22 cellular contexts compared by ENCODE assay signal in genomic region chr17:9218911-9219310, GRCh38.
"Had no signal": no experiment of that assay in that cellular context is flagged by ENCODE, and none has a peak within 500 bp of the region (broad histone marks: within the 10 kb centered on the region; RNA-seq: fewer than 3 reads in every experiment).

No MANE protein-coding gene starts in this region.

- DNase-seq: activated CD4-positive, alpha-beta T cell treated with anti-CD3 and anti-CD28 coated beads for 36 hours; activated CD4-positive, CD25-positive, alpha-beta regulatory T cell; activated CD8-positive, alpha-beta memory T cell treated with anti-CD3 and anti-CD28 coated beads for 24 hours; activated effector memory CD4-positive, alpha-beta T cell treated with Interleukin-2 at 50 U/mL for 16 hours; activated naive CD4-positive, alpha-beta T cell treated with Interleukin-2 at 50 U/mL for 16 hours; anterior cingulate cortex; cerebellar nuclear complex; colonic mucosa; effector CD8-positive, alpha-beta T cell; foreskin keratinocyte; midbrain; naive thymus-derived CD4-positive, alpha-beta T cell; nucleus accumbens; pancreas; retina; stimulated activated CD4-positive, alpha-beta T cell treated with anti-CD3 and anti-CD28 coated beads, Interleukin-2, amount 100 ng/mL, for 48 hours; stimulated activated naive CD8-positive, alpha-beta T cell treated with anti-CD3 and anti-CD28 coated beads, Interleukin-15, amount 100 ng/mL, for 72 hours; T-helper 1 cell; thyroid gland had no signal

- H3K4me1 Mint-ChIP-seq: activated CD4-positive, alpha-beta T cell treated with anti-CD3 and anti-CD28 coated beads for 36 hours; stimulated activated naive CD8-positive, alpha-beta T cell treated with anti-CD3 and anti-CD28 coated beads, Interleukin-15, amount 100 ng/mL, for 72 hours had no signal

- H3K27me3 Mint-ChIP-seq: activated CD4-positive, alpha-beta T cell treated with anti-CD3 and anti-CD28 coated beads for 36 hours; stimulated activated naive CD8-positive, alpha-beta T cell treated with anti-CD3 and anti-CD28 coated beads, Interleukin-15, amount 100 ng/mL, for 72 hours had no signal

- H3K9me3 ChIP-seq: colonic mucosa, prostate gland, thyroid gland had no signal

- H3K4me3 Mint-ChIP-seq: activated CD4-positive, alpha-beta T cell treated with anti-CD3 and anti-CD28 coated beads for 36 hours; activated naive CD8-positive, alpha-beta T cell; naive thymus-derived CD4-positive, alpha-beta T cell; stimulated activated naive CD8-positive, alpha-beta T cell treated with anti-CD3 and anti-CD28 coated beads, Interleukin-15, amount 100 ng/mL, for 72 hours; T-helper 2 cell treated with Interferon-gamma antibody and Interleukin-4, amounts not matched to agents 5 μg/mL and 100 μg/mL, for 36 hours had no signal

- H3K4me1 ChIP-seq: colonic mucosa, foreskin keratinocyte, prostate gland, thyroid gland had no signal

- ATAC-seq: activated CD4-positive, alpha-beta T cell treated with anti-CD3 and anti-CD28 coated beads for 36 hours; foreskin keratinocyte; naive thymus-derived CD4-positive, alpha-beta T cell; stimulated activated naive CD8-positive, alpha-beta T cell treated with anti-CD3 and anti-CD28 coated beads, Interleukin-15, amount 100 ng/mL, for 72 hours had no signal

- H3K27ac Mint-ChIP-seq: activated CD4-positive, alpha-beta T cell treated with anti-CD3 and anti-CD28 coated beads for 36 hours; activated naive CD8-positive, alpha-beta T cell; T-helper 2 cell treated with Interferon-gamma antibody and Interleukin-4, amounts not matched to agents 5 μg/mL and 100 μg/mL, for 36 hours had no signal

- H3K27me3 ChIP-seq: colonic mucosa, foreskin keratinocyte, pancreas, thyroid gland had no signal

- H3K36me3 ChIP-seq: colonic mucosa, pancreas, prostate gland, thyroid gland had no signal

- H3K27ac ChIP-seq: colonic mucosa, foreskin keratinocyte, thyroid gland had no signal

- H3K4me3 ChIP-seq: colonic mucosa, pancreas, prostate gland, thyroid gland had no signal
